16 cellular contexts compared by ENCODE assay signal in genomic region chr9:130745210-130745800, GRCh38. TPM values are rescaled to one million over a fixed set of nuclear protein-coding genes. Genes with fewer than 3 reads are reported as not detected.
DNase-seq lines count a peak whose midpoint lies in the region; ATAC-seq and TF ChIP-seq lines count a peak whose summit lies in the region.
"Had no signal": no experiment of that assay in that cellular context is flagged by ENCODE, and none has a peak within 500 bp of the region (broad histone marks: within the 10 kb centered on the region; RNA-seq: fewer than 3 reads in every experiment).

No MANE protein-coding gene starts in this region.

- H3K4me3 ChIP-seq in HUES64 (ENCODE audit: low read length) (no peak overlapping the region), MG63 (no peak overlapping the region)
- H3K4me3 ChIP-seq: PC-9, SJCRH30 had no signal

- no peaks in the 10 kb centered on the region for H3K9me3 ChIP-seq in HUES64 (ENCODE audit: insufficient read depth, low read depth, low read length)
- peaks cover 3% of the 10 kb centered on the region; the same call in 1 of the 2 replicates for H3K9me3 ChIP-seq in MG63
- H3K9me3 ChIP-seq: SJCRH30 had no signal

- H3K27me3 ChIP-seq in HUES64 (ENCODE audit: insufficient read depth, low read length) = no peaks in the 10 kb centered on the region
- H3K27me3 ChIP-seq in MG63 = no peaks in the 10 kb centered on the region
- H3K27me3 ChIP-seq: SJCRH30 had no signal

- peak; percentile 38; the same call in 1 of the 3 replicates for ATAC-seq in SK-N-SH treated with all-trans-retinoic acid at 6 μM for 48 hours
- ATAC-seq in HG02884 (IDR thresholded peaks at IDR 0.05; ENCODE audit: unreplicated experiment) = no peak

- 88% methylated on average over 4 of the region's 5 CpGs for WGBS in HUES64

- peaks cover 6% of the 10 kb centered on the region for H3K4me1 ChIP-seq in HUES64 (ENCODE audit: insufficient read depth, low read length)
- H3K4me1 ChIP-seq: SJCRH30 had no signal

- peak overlapping the region; percentile 25; the same call in 1 of the 2 replicates for H3K27ac ChIP-seq in HUES64 (ENCODE audit: low read depth, low read length)
- H3K27ac ChIP-seq: PC-9, SJCRH30 had no signal

- H3K36me3 ChIP-seq in HUES64 (ENCODE audit: insufficient read depth, low read length) (no peaks in the 10 kb centered on the region), MG63 (peaks cover 2% of the 10 kb centered on the region; the same call in 1 of the 2 replicates)
- H3K36me3 ChIP-seq: SJCRH30 had no signal

- no peak overlapping the region for H3K9ac ChIP-seq in HUES64 (ENCODE audit: low read depth, low read length)

- DNase-seq in dermis blood vessel endothelial cell = peak; percentile 39
- DNase-seq in germinal center (ENCODE audit: low spot score) = no peak
- DNase-seq in NCI-H2029 treated with DMSO at 0.1 percent for 48 hours (lab: John Stamatoyannopoulos, UW) = no peak
- no peak for DNase-seq in MG63
- DNase-seq: Calu3; CD4-positive, alpha-beta T cell; DMS53; HCEC 1CT; MV-4-11; NCI-H1436 treated with DMSO at 0.1 percent for 48 hours; NCI-H510A treated with DMSO at 0.1 percent for 48 hours; PC-9; SJCRH30 had no signal

TF ChIP-seq in SK-N-SH treated with all-trans-retinoic acid at 6 μM for 48 hours, 23 proteins besides CTCF, POLR2A, EP300 and RAD21:
- TF ChIP-seq OSR1 (CRISPR knock-in tag; IDR thresholded peaks at IDR 0.05) (no peak), ZFP3 (CRISPR knock-in tag; IDR thresholded peaks at IDR 0.05) (no peak), ZNF70 (CRISPR knock-in tag; IDR thresholded peaks at IDR 0.05) (no peak), RARB (CRISPR knock-in tag; IDR thresholded peaks at IDR 0.05) (no peak), ZC3H10 (CRISPR knock-in tag; IDR thresholded peaks at IDR 0.05) (no peak), ESRRG (CRISPR knock-in tag; IDR thresholded peaks at IDR 0.05) (no peak), ZNF565 (CRISPR knock-in tag; conservative IDR thresholded peaks at IDR 0.05; ENCODE audit: low read depth) (no peak), ZNF8 (CRISPR knock-in tag; IDR thresholded peaks at IDR 0.05) (no peak), SNAI2 (CRISPR knock-in tag; IDR thresholded peaks at IDR 0.05) (no peak), PPARA (CRISPR knock-in tag; IDR thresholded peaks at IDR 0.05; ENCODE audit: borderline replicate concordance) (no peak), CREB5 (CRISPR knock-in tag; IDR thresholded peaks at IDR 0.05; ENCODE audit: low read depth) (no peak), TOX (CRISPR knock-in tag; IDR thresholded peaks at IDR 0.05; ENCODE audit: borderline replicate concordance) (no peak), CSDC2 (CRISPR knock-in tag; IDR thresholded peaks at IDR 0.05) (no peak), TCF4 (CRISPR knock-in tag; IDR thresholded peaks at IDR 0.05; ENCODE audit: borderline replicate concordance) (no peak), ZFP30 (CRISPR knock-in tag; IDR thresholded peaks at IDR 0.05) (no peak), BACH2 (CRISPR knock-in tag; IDR thresholded peaks at IDR 0.05; ENCODE audit: borderline replicate concordance) (no peak)

RNA-seq across cellular contexts. Expression of gene EXOSC2, which starts 51.7 kb away (rescaled TPM):
- 50.3 TPM for polyA plus RNA-seq in HUES64 (2013, experiment 1 of 2)
- 46.0 TPM for polyA plus RNA-seq in HUES64 (2013, experiment 2 of 2)
- 31.9 and 33.5 TPM in 2 replicates for total RNA-seq in dermis blood vessel endothelial cell
- 31.4 and 46.4 TPM in 2 replicates for total RNA-seq in MG63 (2014; rRNA removed; shearing (Covaris generic); ENCODE audit: low replicate concordance)
